ENCODE assay signal across 8 cellular contexts in the genomic region with DNA sequence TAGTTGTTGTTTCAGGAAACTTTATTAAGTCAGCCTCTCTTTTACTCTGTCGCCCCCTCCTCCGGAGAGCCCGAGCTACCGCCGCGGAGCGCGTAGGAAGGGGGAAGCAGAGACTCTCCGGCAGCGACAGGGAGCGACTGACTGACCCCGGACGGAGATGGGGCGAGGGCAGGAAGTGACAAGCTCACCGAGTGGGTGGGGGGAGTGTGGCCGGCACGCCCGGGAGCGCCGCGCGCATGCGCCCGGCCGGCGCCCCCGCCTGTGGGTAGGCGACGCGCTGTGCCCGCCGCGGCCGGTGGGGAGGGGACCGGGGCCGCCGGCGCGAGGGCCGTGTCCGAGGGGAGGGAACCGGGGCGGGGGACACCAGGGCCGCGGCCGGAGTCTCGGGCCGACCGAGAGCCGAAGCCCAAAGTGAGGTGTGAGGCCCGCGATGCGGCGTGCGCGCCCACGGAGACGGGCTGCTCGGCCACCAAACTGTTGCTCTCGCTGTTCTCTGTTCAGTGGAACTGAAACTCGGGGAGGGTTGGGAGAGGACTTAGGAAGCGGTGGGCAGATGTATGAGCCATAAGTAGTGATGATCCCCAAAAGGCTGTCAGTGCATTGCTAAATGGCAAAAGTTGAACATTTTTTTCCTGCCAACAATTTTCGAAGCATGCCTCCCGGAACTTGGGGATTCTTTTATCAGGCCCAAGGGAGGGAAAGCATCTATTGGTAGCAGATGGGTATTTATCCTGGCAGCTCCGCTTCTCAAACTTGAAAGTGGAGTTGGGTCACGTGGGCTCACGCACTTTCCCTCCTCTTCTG. TPM values are rescaled to one million over a fixed set of nuclear protein-coding genes. Genes with fewer than 3 reads are reported as not detected.
DNase-seq lines count a peak whose midpoint lies in the region; ATAC-seq, FAIRE-seq and TF ChIP-seq lines count a peak whose summit lies in the region.

A gene with protein sequence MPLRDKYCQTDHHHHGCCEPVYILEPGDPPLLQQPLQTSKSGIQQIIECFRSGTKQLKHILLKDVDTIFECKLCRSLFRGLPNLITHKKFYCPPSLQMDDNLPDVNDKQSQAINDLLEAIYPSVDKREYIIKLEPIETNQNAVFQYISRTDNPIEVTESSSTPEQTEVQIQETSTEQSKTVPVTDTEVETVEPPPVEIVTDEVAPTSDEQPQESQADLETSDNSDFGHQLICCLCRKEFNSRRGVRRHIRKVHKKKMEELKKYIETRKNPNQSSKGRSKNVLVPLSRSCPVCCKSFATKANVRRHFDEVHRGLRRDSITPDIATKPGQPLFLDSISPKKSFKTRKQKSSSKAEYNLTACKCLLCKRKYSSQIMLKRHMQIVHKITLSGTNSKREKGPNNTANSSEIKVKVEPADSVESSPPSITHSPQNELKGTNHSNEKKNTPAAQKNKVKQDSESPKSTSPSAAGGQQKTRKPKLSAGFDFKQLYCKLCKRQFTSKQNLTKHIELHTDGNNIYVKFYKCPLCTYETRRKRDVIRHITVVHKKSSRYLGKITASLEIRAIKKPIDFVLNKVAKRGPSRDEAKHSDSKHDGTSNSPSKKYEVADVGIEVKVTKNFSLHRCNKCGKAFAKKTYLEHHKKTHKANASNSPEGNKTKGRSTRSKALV (minus strand): TSS at position 143 of the 804 bp plus-strand sequence. CDS start 1,151 bp downstream, outside the sequence.

- H3K4me1 ChIP-seq in heart right ventricle (peaks cover 0 to 44% (median 40%) of the 10 kb centered on the region in 9 donors), upper lobe of right lung (peaks cover 25% of the 10 kb centered on the region)

- intact Hi-C loops in T-helper 1 cell treated with Interleukin-12 subunit alpha and Interleukin-12 subunit beta and Interleukin-4 antibody, amounts not matched to agents 30 ng/mL and 1 ng/mL, for 36 hours (cut with micrococcal nuclease): loop anchor here (1.0 to 10.0 kb wide), 9 partner anchors 12 to 1832 kb away; a partner anchor contains a TSS
- intact Hi-C loops in heart right ventricle (cut with DNase I): loop anchor here in 6 of 10 donors (5.0 to 10.0 kb wide), 5 partner anchors 45 to 195 kb away; a partner anchor contains a TSS
- intact Hi-C loops in upper lobe of right lung (cut with DNase I): no loop called here

- peak within 1 kb of the TSS; percentile 83 to 99 (median 97) for H3K27ac ChIP-seq in heart right ventricle
- H3K27ac ChIP-seq in upper lobe of right lung: peak within 1 kb of the TSS; percentile 98

- H3K9me3 Mint-ChIP-seq in progenitor cell of endocrine pancreas (ENCODE audit: low read depth): no peaks in the 10 kb centered on the region

- no peaks in the 10 kb centered on the region for H3K27me3 ChIP-seq in heart right ventricle
- H3K27me3 ChIP-seq in upper lobe of right lung: no peaks in the 10 kb centered on the region

- peak; percentile 88 for FAIRE-seq in GM12892 (lab: Jason Lieb, UNC)

- peak within 1 kb of the TSS; percentile 97 for H3K4me3 Mint-ChIP-seq in progenitor cell of endocrine pancreas (ENCODE audit: low read depth)

- WGBS in heart right ventricle, 2 donors: 0 to 1% methylated on average over 51 to 67 of the region's 67 CpGs

- ATAC-seq in HG02798 (IDR thresholded peaks at IDR 0.05; ENCODE audit: poor library complexity, unreplicated experiment) (peak; percentile 86), heart right ventricle (peak; percentile 98 to 100 (median 99)), upper lobe of right lung (peak; percentile 97)

- peak within 1 kb of the TSS; percentile 95 for H3K27ac Mint-ChIP-seq in progenitor cell of endocrine pancreas

- peaks cover 0 to 30% (median 5%) of the 10 kb centered on the region in 9 donors for H3K36me3 ChIP-seq in heart right ventricle
- peaks cover 28% of the 10 kb centered on the region for H3K36me3 ChIP-seq in upper lobe of right lung

- peaks cover 13% of the 10 kb centered on the region for H3K4me1 Mint-ChIP-seq in progenitor cell of endocrine pancreas (ENCODE audit: low read depth)

- H3K4me3 ChIP-seq in heart right ventricle: peak within 1 kb of the TSS; percentile 81 to 100 (median 90)
- H3K4me3 ChIP-seq in upper lobe of right lung: peak within 1 kb of the TSS; percentile 99

- H3K27me3 Mint-ChIP-seq in progenitor cell of endocrine pancreas: peaks cover 24% of the 10 kb centered on the region

- DNase-seq in GM12892 (ENCODE audit: insufficient read length) (peak; percentile 88), NCI-H1694 (lab: John Stamatoyannopoulos, UW) (peak; percentile 60), amniotic epithelial cell (ENCODE audit: low read depth) (peak; percentile 72), heart right ventricle (peak; percentile 90 to 95), progenitor cell of endocrine pancreas (ENCODE audit: low spot score, unreplicated experiment) (peak; percentile 58), upper lobe of right lung (peak; percentile 96)

- H3K36me3 Mint-ChIP-seq in progenitor cell of endocrine pancreas (ENCODE audit: insufficient read depth): peaks cover 10% of the 10 kb centered on the region

- TF ChIP-seq CTCF in heart right ventricle (IDR thresholded peaks at IDR 0.05): peak in 1 of 9 donors; percentile 7
- no peak for TF ChIP-seq CTCF in progenitor cell of endocrine pancreas (IDR thresholded peaks at IDR 0.05; ENCODE audit: unreplicated experiment)
- TF ChIP-seq CTCF in upper lobe of right lung (IDR thresholded peaks at IDR 0.05): no peak

- peak; percentile 94 for TF ChIP-seq POLR2A in GM12892 (IDR thresholded peaks at IDR 0.05; ENCODE audit: low read depth, low read length)

- H3K9me3 ChIP-seq in heart right ventricle: no peaks in the 10 kb centered on the region
- H3K9me3 ChIP-seq in upper lobe of right lung: no peaks in the 10 kb centered on the region

RNA-seq across cellular contexts. Expression of the gene that starts here (rescaled TPM):
- 13.7 TPM for polyA plus RNA-seq in GM12892 (2012; ENCODE audit: missing spikeins)
- total RNA-seq in T-helper 1 cell treated with Interleukin-12 subunit alpha and Interleukin-12 subunit beta and Interleukin-4 antibody, amounts not matched to agents 30 ng/mL and 1 ng/mL, for 36 hours: 41.1 and 47.1 TPM in 2 replicates
- 10 to 100 TPM; 17.5 to 35.8 (median 25.4) TPM for total RNA-seq in heart right ventricle
- 1 to 10 TPM; 3.4 to 7.0 TPM for polyA plus RNA-seq in heart right ventricle
- total RNA-seq in progenitor cell of endocrine pancreas: 27.5 and 28.2 TPM in 2 replicates
- total RNA-seq in upper lobe of right lung: 34.9 TPM

Comparison
In these comparisons a context has a peak if more than half of its experiments do, and no peak if none do; other contexts are left out.
1. Peak in every context shown above with its lines: DNase-seq, ATAC-seq, H3K4me3 ChIP-seq and H3K27ac ChIP-seq.